10 cellular contexts compared by ENCODE assay signal in genomic region chr1:227856147-227856858, GRCh38. TPM values are rescaled to one million over a fixed set of nuclear protein-coding genes. Genes with fewer than 3 reads are reported as not detected.
"Had no signal": no experiment of that assay in that cellular context is flagged by ENCODE, and none has a peak within 500 bp of the region (broad histone marks: within the 10 kb centered on the region; RNA-seq: fewer than 3 reads in every experiment).

No MANE protein-coding gene starts in this region.

- FAIRE-seq: HepG2, HTR-8/SVneo had no signal

- H3K4me1 Mint-ChIP-seq: IgD-negative memory B cell had no signal

- H3K4me3 Mint-ChIP-seq: IgD-negative memory B cell had no signal

- H3K27ac ChIP-seq: HL-60, KMS-11 had no signal

- H3K27ac Mint-ChIP-seq: IgD-negative memory B cell had no signal

- H3K4me2 ChIP-seq: KMS-11 had no signal

- ATAC-seq: HepG2 had no signal

- DNase-seq: IMR-90, KBM-7, KG1 had no signal

- H3K9ac ChIP-seq: KMS-11 had no signal

- H3K9me3 Mint-ChIP-seq: IgD-negative memory B cell had no signal

RNA-seq across cellular contexts. Expression of gene PRSS38, which starts 40.8 kb away (rescaled TPM):
- total RNA-seq: HepG2, HT-29, HT1080, IMR-90 had no signal
- polyA plus RNA-seq: HepG2, IgD-negative memory B cell, IMR-90 had no signal
